1 cellular context compared by ENCODE assay signal in the genomic region with DNA sequence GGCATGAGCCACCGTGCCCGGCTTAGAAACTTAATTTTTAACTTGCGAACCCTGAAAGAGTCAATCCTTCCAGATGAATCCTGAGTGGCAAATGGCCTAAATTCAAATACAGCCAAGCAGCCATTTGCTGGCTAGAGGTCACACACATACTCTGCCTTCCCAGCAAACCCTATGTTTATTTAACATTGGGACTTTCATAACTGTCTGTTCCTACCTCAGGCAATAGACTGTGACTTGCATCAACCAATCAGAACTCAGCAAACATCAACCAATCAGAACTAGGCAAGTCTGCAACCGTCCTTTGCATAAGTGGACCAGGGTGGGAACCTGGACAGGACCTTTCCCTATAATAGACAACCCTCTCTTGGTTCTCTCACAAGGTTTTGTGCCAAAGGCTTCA.
TF ChIP-seq lines count a peak whose summit lies in the region.

No MANE protein-coding gene starts in this region.

TF ChIP-seq in K562, 482 proteins besides CTCF, POLR2A, EP300 and RAD21 (continued from another document):
- TF ChIP-seq XRCC5 (IDR thresholded peaks at IDR 0.05; ENCODE audit: low read depth, low read length) (no peak), JUND (IDR thresholded peaks at IDR 0.05; ENCODE audit: borderline replicate concordance, low read depth, low read length) (no peak), JUND (tag; IDR thresholded peaks at IDR 0.05; ENCODE audit: borderline replicate concordance, low read depth, low read length) (no peak), HEY1 (CRISPR knock-in tag; IDR thresholded peaks at IDR 0.05; ENCODE audit: borderline replicate concordance) (no peak), CBX5 (IDR thresholded peaks at IDR 0.05; ENCODE audit: borderline replicate concordance, low read depth) (no peak), CHCHD3 (CRISPR knock-in tag; IDR thresholded peaks at IDR 0.05) (no peak), CSDE1 (IDR thresholded peaks at IDR 0.05) (no peak), HDAC2 (IDR thresholded peaks at IDR 0.05) (no peak)
- TF ChIP-seq, protein P1, sequence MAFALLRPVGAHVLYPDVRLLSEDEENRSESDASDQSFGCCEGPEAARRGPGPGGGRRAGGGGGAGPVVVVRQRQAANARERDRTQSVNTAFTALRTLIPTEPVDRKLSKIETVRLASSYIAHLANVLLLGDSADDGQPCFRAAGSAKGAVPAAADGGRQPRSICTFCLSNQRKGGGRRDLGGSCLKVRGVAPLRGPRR (CRISPR knock-in tag; IDR thresholded peaks at IDR 0.05) = no peak
- TF ChIP-seq, protein P2, sequence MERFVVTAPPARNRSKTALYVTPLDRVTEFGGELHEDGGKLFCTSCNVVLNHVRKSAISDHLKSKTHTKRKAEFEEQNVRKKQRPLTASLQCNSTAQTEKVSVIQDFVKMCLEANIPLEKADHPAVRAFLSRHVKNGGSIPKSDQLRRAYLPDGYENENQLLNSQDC (CRISPR knock-in tag; IDR thresholded peaks at IDR 0.05) = no peak
